ENCODE assay signal across 16 cellular contexts in the genomic region with DNA sequence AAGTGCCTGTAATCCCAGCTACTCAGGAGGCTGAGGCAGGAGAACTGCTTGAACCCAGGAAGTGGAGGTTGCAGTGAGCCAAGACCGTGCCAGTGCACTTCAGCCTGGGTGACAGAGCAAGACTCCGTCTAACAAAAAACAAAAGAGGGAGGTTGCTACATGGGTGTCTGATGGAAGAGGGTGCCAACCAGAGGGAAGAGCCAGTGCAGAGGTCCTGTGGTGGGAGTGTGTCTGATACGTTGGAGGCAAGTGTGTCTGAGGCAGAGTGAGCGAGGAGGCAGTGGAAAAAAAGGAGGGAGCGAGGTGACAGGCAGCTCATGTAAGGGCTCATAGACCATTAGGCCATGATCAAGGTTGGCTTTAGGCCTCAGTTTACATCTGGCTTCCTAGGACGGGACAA. TPM values are rescaled to one million over a fixed set of nuclear protein-coding genes. Genes with fewer than 3 reads are reported as not detected.
DNase-seq lines count a peak whose midpoint lies in the region; ATAC-seq lines count a peak whose summit lies in the region.
"Had no signal": no experiment of that assay in that cellular context is flagged by ENCODE, and none has a peak within 500 bp of the region (broad histone marks: within the 10 kb centered on the region; RNA-seq: fewer than 3 reads in every experiment).

No MANE protein-coding gene starts in this region.

- peaks cover 75% of the 10 kb centered on the region for H3K4me1 Mint-ChIP-seq in activated T-cell treated with anti-CD3 and anti-CD28 coated beads, Interleukin-2, amount 50 U/mL, for 24 hours (ENCODE audit: low read depth)
- peaks cover 28 to 44% (median 43%) of the 10 kb centered on the region in 3 donors for H3K4me1 Mint-ChIP-seq in IgD-negative memory B cell
- peaks cover 69% of the 10 kb centered on the region for H3K4me1 Mint-ChIP-seq in activated naive CD8-positive, alpha-beta T cell (ENCODE audit: low read depth)
- peaks cover 74 to 78% of the 10 kb centered on the region in 2 donors for H3K4me1 Mint-ChIP-seq in natural killer cell treated with Interleukin-12 subunit alpha and Interleukin-12 subunit beta and Interleukin-15 and Interleukin-18, amount 100 ng/mL, for 72 hours (ENCODE audit: low read depth in 2 of 2)

- peak overlapping the region; percentile 10 for H3K27ac Mint-ChIP-seq in activated T-cell treated with anti-CD3 and anti-CD28 coated beads, Interleukin-2, amount 50 U/mL, for 24 hours
- peak overlapping the region; percentile 71 to 100 (median 91) for H3K27ac Mint-ChIP-seq in IgD-negative memory B cell
- no peak overlapping the region for H3K27ac Mint-ChIP-seq in activated naive CD8-positive, alpha-beta T cell
- peak overlapping the region; percentile 86 to 92 for H3K27ac Mint-ChIP-seq in natural killer cell treated with Interleukin-12 subunit alpha and Interleukin-12 subunit beta and Interleukin-15 and Interleukin-18, amount 100 ng/mL, for 72 hours

- DNase-seq in activated T-cell treated with anti-CD3 and anti-CD28 coated beads, Interleukin-2, amount 50 U/mL, for 24 hours, result no peak
- DNase-seq in activated T-cell treated with anti-CD3 and anti-CD28 coated beads, Interleukin-2, amount 50 U/mL, for 1 hour, result no peak
- DNase-seq in natural killer cell treated with Interleukin-12 subunit alpha and Interleukin-12 subunit beta and Interleukin-15 and Interleukin-18, amount 100 ng/mL, for 72 hours (ENCODE audit: low spot score), result no peak
- DNase-seq in NAMALWA (ENCODE audit: low spot score) (no peak), iPS-NIHi11 (ENCODE audit: low spot score) (no peak), NCI-H187 treated with DMSO at 0.1 percent for 48 hours (lab: John Stamatoyannopoulos, UW) (no peak)
- DNase-seq: activated gamma-delta T cell treated with Interleukin-2 at 50 U/mL for 16 hours; COR-L47; Karpas-422; mucosa of descending colon; NCI-H1105; NCI-H524 treated with DMSO at 0.1 percent for 48 hours; SHP77; stimulated activated CD8-positive, alpha-beta memory T cell treated with anti-CD3 and anti-CD28 coated beads, Interleukin-4, amount 100 ng/mL, for 48 hours had no signal

- no peak overlapping the region for H3K4me3 Mint-ChIP-seq in activated T-cell treated with anti-CD3 and anti-CD28 coated beads, Interleukin-2, amount 50 U/mL, for 24 hours
- H3K4me3 Mint-ChIP-seq in IgD-negative memory B cell, result peak overlapping the region in 3 of 4 donors; percentile 6 to 87 (median 70)
- H3K4me3 Mint-ChIP-seq in activated naive CD8-positive, alpha-beta T cell, result peak overlapping the region; percentile 42
- H3K4me3 Mint-ChIP-seq in natural killer cell treated with Interleukin-12 subunit alpha and Interleukin-12 subunit beta and Interleukin-15 and Interleukin-18, amount 100 ng/mL, for 72 hours, result peak overlapping the region; percentile 74

- no peak for ATAC-seq in natural killer cell treated with Interleukin-12 subunit alpha and Interleukin-12 subunit beta and Interleukin-15 and Interleukin-18, amount 100 ng/mL, for 72 hours
- ATAC-seq: mucosa of descending colon had no signal

- H3K27me3 Mint-ChIP-seq in activated T-cell treated with anti-CD3 and anti-CD28 coated beads, Interleukin-2, amount 50 U/mL, for 24 hours, result peaks cover 57% of the 10 kb centered on the region
- peaks cover 48% of the 10 kb centered on the region for H3K27me3 Mint-ChIP-seq in IgD-negative memory B cell
- H3K27me3 Mint-ChIP-seq in activated naive CD8-positive, alpha-beta T cell, result peaks cover 13% of the 10 kb centered on the region
- H3K27me3 Mint-ChIP-seq in natural killer cell treated with Interleukin-12 subunit alpha and Interleukin-12 subunit beta and Interleukin-15 and Interleukin-18, amount 100 ng/mL, for 72 hours, result no peaks in the 10 kb centered on the region

- H3K36me3 Mint-ChIP-seq in activated T-cell treated with anti-CD3 and anti-CD28 coated beads, Interleukin-2, amount 50 U/mL, for 24 hours (ENCODE audit: low read depth), result no peaks in the 10 kb centered on the region
- H3K36me3 Mint-ChIP-seq in IgD-negative memory B cell, result no peaks in the 10 kb centered on the region
- H3K36me3 Mint-ChIP-seq in activated naive CD8-positive, alpha-beta T cell, result no peaks in the 10 kb centered on the region
- H3K36me3 Mint-ChIP-seq in natural killer cell treated with Interleukin-12 subunit alpha and Interleukin-12 subunit beta and Interleukin-15 and Interleukin-18, amount 100 ng/mL, for 72 hours, result no peaks in the 10 kb centered on the region

- no peaks in the 10 kb centered on the region for H3K9me3 Mint-ChIP-seq in activated T-cell treated with anti-CD3 and anti-CD28 coated beads, Interleukin-2, amount 50 U/mL, for 24 hours
- H3K9me3 Mint-ChIP-seq in IgD-negative memory B cell, result peaks cover 0 to 4% (median 0%) of the 10 kb centered on the region in 3 donors
- H3K9me3 Mint-ChIP-seq in activated naive CD8-positive, alpha-beta T cell (ENCODE audit: low read depth), result no peaks in the 10 kb centered on the region
- H3K9me3 Mint-ChIP-seq in natural killer cell treated with Interleukin-12 subunit alpha and Interleukin-12 subunit beta and Interleukin-15 and Interleukin-18, amount 100 ng/mL, for 72 hours, result peaks cover 6% of the 10 kb centered on the region

RNA-seq across cellular contexts. Expression of gene PDE4A, which starts 6.8 kb away (rescaled TPM):
- 2.9 TPM for polyA plus RNA-seq in IgD-negative memory B cell
- total RNA-seq in natural killer cell treated with Interleukin-12 subunit alpha and Interleukin-12 subunit beta and Interleukin-15 and Interleukin-18, amount 100 ng/mL, for 72 hours, result 10 to 100 TPM; 14.5 to 46.6 TPM

RNA-seq across cellular contexts. Expression of gene CDC37, which starts 23.8 kb away (rescaled TPM):
- 78.8 TPM for polyA plus RNA-seq in IgD-negative memory B cell
- total RNA-seq in natural killer cell treated with Interleukin-12 subunit alpha and Interleukin-12 subunit beta and Interleukin-15 and Interleukin-18, amount 100 ng/mL, for 72 hours, result 100 to 1,000 TPM; 228 to 368 TPM

RNA-seq across cellular contexts. Expression of gene TYK2, which starts 46.8 kb away (rescaled TPM):
- 69.0 TPM for polyA plus RNA-seq in IgD-negative memory B cell
- total RNA-seq in natural killer cell treated with Interleukin-12 subunit alpha and Interleukin-12 subunit beta and Interleukin-15 and Interleukin-18, amount 100 ng/mL, for 72 hours, result 100 to 1,000 TPM; 310 to 453 TPM
